ENCODE assay signal across 18 cellular contexts in genomic region chr9:119052339-119053030, GRCh38.
DNase-seq lines count a peak whose midpoint lies in the region; ATAC-seq and TF ChIP-seq lines count a peak whose summit lies in the region.
"Had no signal": no experiment of that assay in that cellular context is flagged by ENCODE, and none has a peak within 500 bp of the region (broad histone marks: within the 10 kb centered on the region; RNA-seq: fewer than 3 reads in every experiment).

No MANE protein-coding gene starts in this region.

- H3K27ac ChIP-seq in prostate gland = no peak overlapping the region
- H3K27ac ChIP-seq: ovary, skin epidermis had no signal

- H3K27me3 ChIP-seq in prostate gland (replicated peaks; ENCODE audit: insufficient read depth) = no peaks in the 10 kb centered on the region
- H3K27me3 ChIP-seq: ovary had no signal

- H3K4me1 ChIP-seq in prostate gland (replicated peaks) = no peaks in the 10 kb centered on the region

- WGBS in prostate gland = 33% methylated on average over 10 of the region's 10 CpGs

- no peak for TF ChIP-seq POLR2A in prostate gland (IDR thresholded peaks at IDR 0.05)

- TF ChIP-seq CTCF in prostate gland (IDR thresholded peaks at IDR 0.05) = no peak

- in situ Hi-C loops in ACHN (cut with HindIII; ENCODE audit: low pct_ligation_motif_present, low pct_unique_long_range_greater_than_20kb, low sequenced_read_pairs) = no loop called here

- H3K9me3 ChIP-seq in prostate gland = no peaks in the 10 kb centered on the region
- H3K9me3 ChIP-seq: ovary had no signal

- ATAC-seq in GM19324 (IDR thresholded peaks at IDR 0.05; ENCODE audit: low FRiP score, unreplicated experiment) (no peak), GM21576 (IDR thresholded peaks at IDR 0.05; ENCODE audit: unreplicated experiment) (no peak)
- ATAC-seq: activated CD4-positive, CD25-positive, alpha-beta regulatory T cell treated with anti-CD3 and anti-CD28 coated beads, Interleukin-2, amount 50 U/mL, for 24 hours; activated T-helper 17 cell treated with anti-CD3 and anti-CD28 coated beads, Interleukin-2, amount 50 U/mL, for 72 hours had no signal

- H3K36me3 ChIP-seq in prostate gland = no peaks in the 10 kb centered on the region
- H3K36me3 ChIP-seq: ovary had no signal

- peak; percentile 4 for DNase-seq in COR-L47 (lab: John Stamatoyannopoulos, UW)
- DNase-seq in RPMI8226 = peak; percentile 29
- peak; percentile 8 for DNase-seq in glomerular visceral epithelial cell (ENCODE audit: extremely low spot score)
- peak; percentile 15 for DNase-seq in prostate gland (ENCODE audit: low spot score)
- DNase-seq in SKM-1 (lab: John Stamatoyannopoulos, UW; ENCODE audit: unreplicated experiment) = no peak
- no peak for DNase-seq in ACHN
- DNase-seq: erythroblast; naive B cell; NCI-H187 treated with DMSO at 0.1 percent for 48 hours; ovary; SHP77 treated with DMSO at 0.1 percent for 48 hours; stimulated activated CD4-positive, alpha-beta T cell treated with anti-CD3 and anti-CD28 coated beads, Interleukin-4, amount 100 ng/mL, for 24 hours; T-helper 2 cell had no signal

- H3K4me3 ChIP-seq in prostate gland = no peak overlapping the region
- H3K4me3 ChIP-seq: ovary, skin epidermis had no signal

- intact Hi-C loops in prostate gland (cut with DNase I) = no loop called here

Comparison
In these comparisons a context has a peak if more than half of its experiments do, and no peak if none do; other contexts are left out.
1. DNase-seq: peak in COR-L47 (single experiment), RPMI8226 (single experiment), glomerular visceral epithelial cell (single experiment) and prostate gland (single experiment); none in SKM-1 (single experiment) and ACHN (single experiment).